9 cellular contexts compared by ENCODE assay signal in genomic region chr7:135558337-135558767, GRCh38. TPM values are rescaled to one million over a fixed set of nuclear protein-coding genes. Genes with fewer than 3 reads are reported as not detected.
A peak's percentile ranks its signal among the peaks of the same experiment; 100 is the strongest.
DNase-seq lines count a peak whose midpoint lies in the region; ATAC-seq lines count a peak whose summit lies in the region.
"Had no signal": no experiment of that assay in that cellular context is flagged by ENCODE, and none has a peak within 500 bp of the region (broad histone marks: within the 10 kb centered on the region; RNA-seq: fewer than 3 reads in every experiment).

No MANE protein-coding gene starts in this region.

- H3K4me1 Mint-ChIP-seq in CD8-positive, alpha-beta memory T cell = peaks cover 14 to 25% (median 23%) of the 10 kb centered on the region in 3 donors
- H3K4me1 Mint-ChIP-seq in activated CD8-positive, alpha-beta T cell treated with anti-CD3 and anti-CD28 coated beads, Interleukin-2, amount 10 ng/mL, durations not matched to agents 7 days and 5 days (ENCODE audit: low read depth) = peaks cover 24% of the 10 kb centered on the region
- peaks cover 8 to 21% of the 10 kb centered on the region in 2 donors for H3K4me1 Mint-ChIP-seq in effector memory CD8-positive, alpha-beta T cell (ENCODE audit: low read depth in 2 of 2)

- no peak overlapping the region for H3K4me3 Mint-ChIP-seq in CD8-positive, alpha-beta memory T cell
- no peak overlapping the region for H3K4me3 Mint-ChIP-seq in activated CD8-positive, alpha-beta T cell treated with anti-CD3 and anti-CD28 coated beads, Interleukin-2, amount 10 ng/mL, durations not matched to agents 7 days and 5 days
- H3K4me3 Mint-ChIP-seq in effector memory CD8-positive, alpha-beta T cell = no peak overlapping the region
- H3K4me3 Mint-ChIP-seq: mesothelial cell of epicardium had no signal

- no peaks in the 10 kb centered on the region for H3K9me3 Mint-ChIP-seq in CD8-positive, alpha-beta memory T cell
- no peaks in the 10 kb centered on the region for H3K9me3 Mint-ChIP-seq in activated CD8-positive, alpha-beta T cell treated with anti-CD3 and anti-CD28 coated beads, Interleukin-2, amount 10 ng/mL, durations not matched to agents 7 days and 5 days (ENCODE audit: insufficient read depth)
- no peaks in the 10 kb centered on the region for H3K9me3 Mint-ChIP-seq in effector memory CD8-positive, alpha-beta T cell
- H3K9me3 Mint-ChIP-seq: mesothelial cell of epicardium had no signal

- no peaks in the 10 kb centered on the region for H3K9me3 ChIP-seq in CD8-positive, alpha-beta memory T cell (ENCODE audit: low read length)

- H3K4me1 ChIP-seq in CD8-positive, alpha-beta memory T cell (ENCODE audit: insufficient read depth, low read length) = peaks cover 10% of the 10 kb centered on the region

- peak overlapping the region; percentile 92 for H3K27ac ChIP-seq in CD8-positive, alpha-beta memory T cell (ENCODE audit: low read depth, low read length)

- H3K4me3 ChIP-seq in CD8-positive, alpha-beta memory T cell (ENCODE audit: low read length) = peak overlapping the region; percentile 91

- CTCF ChIA-PET in CD8-positive, alpha-beta memory T cell (lab: Charles Lee) = interaction anchor here (1.0 to 1.3 kb wide), 5 partner anchors 13 to 283 kb away, joined by 3 to 7 read pairs (median 3); no protein-coding TSS in a partner anchor
- CTCF ChIA-PET in activated CD8-positive, alpha-beta T cell treated with anti-CD3 and anti-CD28 coated beads, Interleukin-2, amount 10 ng/mL, durations not matched to agents 7 days and 5 days (lab: Charles Lee) = interaction anchor here (1.0 to 2.0 kb wide), 6 partner anchors 11 to 276 kb away, joined by 3 to 6 read pairs (median 4); no protein-coding TSS in a partner anchor

- H3K36me3 Mint-ChIP-seq in CD8-positive, alpha-beta memory T cell = peaks cover 0 to 11% (median 3%) of the 10 kb centered on the region in 3 donors
- peaks cover 18% of the 10 kb centered on the region for H3K36me3 Mint-ChIP-seq in activated CD8-positive, alpha-beta T cell treated with anti-CD3 and anti-CD28 coated beads, Interleukin-2, amount 10 ng/mL, durations not matched to agents 7 days and 5 days (ENCODE audit: low read depth)
- peaks cover 5% of the 10 kb centered on the region for H3K36me3 Mint-ChIP-seq in effector memory CD8-positive, alpha-beta T cell (ENCODE audit: insufficient read depth)

- ATAC-seq in GM19438 (IDR thresholded peaks at IDR 0.05; ENCODE audit: low read depth, unreplicated experiment) (peak; percentile 62), HG03565 (IDR thresholded peaks at IDR 0.05; ENCODE audit: unreplicated experiment) (peak; percentile 63)
- peak; percentile 77 for ATAC-seq in activated CD8-positive, alpha-beta T cell treated with anti-CD3 and anti-CD28 coated beads, Interleukin-2, amount 10 ng/mL, durations not matched to agents 7 days and 5 days
- peak; percentile 71 for ATAC-seq in effector memory CD8-positive, alpha-beta T cell (replicated peaks)

- peaks cover 0 to 5% of the 10 kb centered on the region in 2 donors for H3K27me3 Mint-ChIP-seq in CD8-positive, alpha-beta memory T cell
- H3K27me3 Mint-ChIP-seq in activated CD8-positive, alpha-beta T cell treated with anti-CD3 and anti-CD28 coated beads, Interleukin-2, amount 10 ng/mL, durations not matched to agents 7 days and 5 days (ENCODE audit: low read depth) = no peaks in the 10 kb centered on the region
- peaks cover 0 to 6% of the 10 kb centered on the region in 2 donors for H3K27me3 Mint-ChIP-seq in effector memory CD8-positive, alpha-beta T cell

- no peaks in the 10 kb centered on the region for H3K27me3 ChIP-seq in CD8-positive, alpha-beta memory T cell (ENCODE audit: insufficient read depth, low read length, poor library complexity, severe bottlenecking)

- H3K27ac Mint-ChIP-seq in CD8-positive, alpha-beta memory T cell = no peak overlapping the region
- H3K27ac Mint-ChIP-seq in activated CD8-positive, alpha-beta T cell treated with anti-CD3 and anti-CD28 coated beads, Interleukin-2, amount 10 ng/mL, durations not matched to agents 7 days and 5 days = no peak overlapping the region
- no peak overlapping the region for H3K27ac Mint-ChIP-seq in effector memory CD8-positive, alpha-beta T cell
- H3K27ac Mint-ChIP-seq: mesothelial cell of epicardium had no signal

- DNase-seq in CD8-positive, alpha-beta memory T cell = peak; percentile 51 to 75 (median 66)
- DNase-seq in NCI-H748 (lab: John Stamatoyannopoulos, UW; ENCODE audit: unreplicated experiment) (peak; percentile 81), midbrain (lab: John Stamatoyannopoulos, UW) (peak; percentile 14)
- DNase-seq in activated CD8-positive, alpha-beta T cell treated with anti-CD3 and anti-CD28 coated beads, Interleukin-2, amount 10 ng/mL, durations not matched to agents 7 days and 5 days = peak; percentile 79
- peak; percentile 55 to 63 (median 57) for DNase-seq in effector memory CD8-positive, alpha-beta T cell
- peak; percentile 34 to 42 for DNase-seq in stimulated activated CD8-positive, alpha-beta memory T cell treated with anti-CD3 and anti-CD28 coated beads, Interleukin-2, amount 100 ng/mL, for 48 hours (ENCODE audit: low read depth in 2 of 2)

- POLR2A ChIA-PET in CD8-positive, alpha-beta memory T cell (lab: Charles Lee) = interaction anchor here (0.6 to 1.1 kb wide), 2 partner anchors 49 to 104 kb away, joined by 3 to 4 read pairs; partner anchors contain the start of genes CNOT4 and STMP1
- POLR2A ChIA-PET in activated CD8-positive, alpha-beta T cell treated with anti-CD3 and anti-CD28 coated beads, Interleukin-2, amount 10 ng/mL, durations not matched to agents 7 days and 5 days (lab: Charles Lee) = interaction anchor here (1.5 kb wide), 1 partner anchor 49 kb away, joined by 5 read pairs; the partner anchor contains the start of gene CNOT4

- no peaks in the 10 kb centered on the region for H3K36me3 ChIP-seq in CD8-positive, alpha-beta memory T cell (ENCODE audit: insufficient read depth, low read length)

RNA-seq across cellular contexts. Expression of gene NUP205, which starts 0.6 kb away (rescaled TPM):
- total RNA-seq in CD8-positive, alpha-beta memory T cell = 100 to 1,000 TPM; 123 to 134 TPM
- polyA plus RNA-seq in CD8-positive, alpha-beta memory T cell = 23.9 TPM
- 100 to 1,000 TPM; 109 to 111 TPM for total RNA-seq in activated CD8-positive, alpha-beta T cell treated with anti-CD3 and anti-CD28 coated beads, Interleukin-2, amount 10 ng/mL, durations not matched to agents 7 days and 5 days

RNA-seq across cellular contexts. Expression of gene CNOT4, which starts 48.5 kb away (rescaled TPM):
- total RNA-seq in CD8-positive, alpha-beta memory T cell = 10 to 100 TPM; 21.5 to 21.8 TPM
- 19.3 TPM for polyA plus RNA-seq in CD8-positive, alpha-beta memory T cell
- 10 to 100 TPM; 22.1 to 23.3 TPM for total RNA-seq in activated CD8-positive, alpha-beta T cell treated with anti-CD3 and anti-CD28 coated beads, Interleukin-2, amount 10 ng/mL, durations not matched to agents 7 days and 5 days

Comparison
In these comparisons a context has a peak if more than half of its experiments do, and no peak if none do; other contexts are left out.
1. Peak in every context shown above with its lines: DNase-seq, ATAC-seq, H3K4me3 ChIP-seq and H3K27ac ChIP-seq.
2. DNase-seq: peak in every context shown above with its lines; median percentile 81 in NCI-H748; 79 in activated CD8-positive, alpha-beta T cell treated with anti-CD3 and anti-CD28 coated beads, Interleukin-2, amount 10 ng/mL, durations not matched to agents 7 days and 5 days; 66 in CD8-positive, alpha-beta memory T cell; 57 in effector memory CD8-positive, alpha-beta T cell; 38 in stimulated activated CD8-positive, alpha-beta memory T cell treated with anti-CD3 and anti-CD28 coated beads, Interleukin-2, amount 100 ng/mL, for 48 hours; 14 in midbrain.